Comparison of ENCODE assay signal across 8 cellular contexts in the genomic region with DNA sequence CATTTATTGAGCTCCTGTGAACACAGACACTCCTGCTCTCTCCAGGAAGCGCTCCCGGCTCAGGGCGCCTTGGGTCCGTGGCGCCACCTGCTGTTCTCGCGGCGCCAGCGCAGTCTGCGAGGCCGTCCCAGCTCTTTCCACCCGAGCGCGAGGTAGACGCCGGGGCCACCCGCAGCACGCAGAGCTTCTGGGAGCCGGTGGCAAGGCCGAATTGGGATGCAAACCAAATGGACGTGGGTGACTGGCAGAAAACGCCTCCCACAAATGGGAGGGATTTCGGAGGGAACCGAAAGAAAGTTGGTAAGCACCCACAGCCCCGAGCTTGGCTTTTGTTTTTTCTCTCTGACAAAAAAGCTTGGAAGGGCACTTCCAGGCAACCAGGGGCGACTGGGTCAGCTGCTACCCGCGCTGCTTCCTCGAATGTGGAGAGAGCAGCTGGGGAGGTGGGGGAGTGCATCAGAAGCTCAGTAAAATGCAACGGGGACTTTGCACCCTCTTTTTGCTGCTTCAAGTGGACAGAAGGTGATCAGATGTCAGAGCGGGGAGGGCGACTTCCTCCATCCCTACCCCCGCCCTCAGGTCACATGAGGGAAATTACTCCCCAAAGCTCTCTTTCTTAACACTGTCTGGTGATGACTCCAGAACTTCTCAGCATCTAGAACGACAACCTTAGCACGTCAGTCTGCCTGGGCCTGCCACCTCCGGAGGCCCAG. TPM values are rescaled to one million over a fixed set of nuclear protein-coding genes. Genes with fewer than 3 reads are reported as not detected.
DNase-seq lines count a peak whose midpoint lies in the region; ATAC-seq, FAIRE-seq and TF ChIP-seq lines count a peak whose summit lies in the region.

No MANE protein-coding gene starts in this region.

- no peaks in the 10 kb centered on the region for H3K9me3 Mint-ChIP-seq in CD8-positive, alpha-beta memory T cell

- no peaks in the 10 kb centered on the region for H3K36me3 ChIP-seq in CD8-positive, alpha-beta memory T cell (ENCODE audit: insufficient read depth, low read length)
- H3K36me3 ChIP-seq in endothelial cell of umbilical vein (ENCODE audit: control insufficient read depth in 2 of 2, extremely low read depth in 1 of 2, insufficient read depth in 2 of 2, low read length in 2 of 2), result no peaks in the 10 kb centered on the region

- H3K36me3 Mint-ChIP-seq in CD8-positive, alpha-beta memory T cell, result no peaks in the 10 kb centered on the region

- no peaks in the 10 kb centered on the region for H3K27me3 ChIP-seq in CD8-positive, alpha-beta memory T cell (ENCODE audit: insufficient read depth, low read length, poor library complexity, severe bottlenecking)
- peaks cover 2 to 6% of the 10 kb centered on the region in 2 experiments for H3K27me3 ChIP-seq in endothelial cell of umbilical vein (ENCODE audit: control insufficient read depth in 2 of 2, insufficient read depth in 2 of 2, low read length in 2 of 2)

- H3K27ac ChIP-seq in CD8-positive, alpha-beta memory T cell (ENCODE audit: low read depth, low read length), result no peak overlapping the region
- no peak overlapping the region for H3K27ac ChIP-seq in endothelial cell of umbilical vein (ENCODE audit: insufficient read depth, low read depth, low read length)

- peak; percentile 67 to 82 (median 72) for DNase-seq in CD8-positive, alpha-beta memory T cell
- DNase-seq in NOMO-1 (lab: John Stamatoyannopoulos, UW; ENCODE audit: unreplicated experiment in 2 of 2), result peak; percentile 86 to 89
- DNase-seq in activated CD8-positive, alpha-beta memory T cell treated with anti-CD3 and anti-CD28 coated beads, Interleukin-2, amount 50 U/mL, for 48 hours, result peak; percentile 95
- peak; percentile 79 for DNase-seq in endothelial cell of umbilical vein (ENCODE audit: low read depth, low spot score)
- DNase-seq in midbrain (lab: John Stamatoyannopoulos, UW), result peak; percentile 83
- DNase-seq in stimulated activated CD8-positive, alpha-beta memory T cell treated with anti-CD3 and anti-CD28 coated beads, Interleukin-2, amount 100 ng/mL, for 48 hours (ENCODE audit: low read depth in 2 of 2), result peak; percentile 55 to 74

- peak overlapping the region in 4 of 8 donors; percentile 47 to 82 (median 76) for H3K27ac Mint-ChIP-seq in CD8-positive, alpha-beta memory T cell

- no TSS peak for BruUV-seq in endothelial cell of umbilical vein (replicated peaks; lab: Mats Ljungman, UMichigan)

- H3K4me3 Mint-ChIP-seq in CD8-positive, alpha-beta memory T cell, result peak overlapping the region; percentile 0 to 84 (median 69)

- H2AFZ ChIP-seq in endothelial cell of umbilical vein (ENCODE audit: low read depth, low read length), result peak overlapping the region; percentile 82

- peak; percentile 99 for TF ChIP-seq CTCF in endothelial cell of umbilical vein (IDR thresholded peaks at IDR 0.05; ENCODE audit: extremely low read depth in 1 of 2, insufficient read depth in 1 of 2, low read depth in 1 of 2, low read length in 2 of 2)

- H3K79me2 ChIP-seq in endothelial cell of umbilical vein (ENCODE audit: control insufficient read depth, insufficient read depth, low read length), result no peaks in the 10 kb centered on the region

- H3K4me3 ChIP-seq in CD8-positive, alpha-beta memory T cell (ENCODE audit: low read length), result peak overlapping the region; percentile 78
- H3K4me3 ChIP-seq in endothelial cell of umbilical vein (replicated peaks in 1 of 3; ENCODE audit: insufficient read depth in 1 of 3, low read depth in 1 of 3, low read length in 3 of 3), result peak overlapping the region in 2 of 3 experiments; percentile 12 to 37

- dilution Hi-C loops in endothelial cell of umbilical vein (cut with MboI; ENCODE audit: extremely low pct_ligation_motif_present, low sequenced_read_pairs), result no loop called here

- peak; percentile 92 for ATAC-seq in GM19397 (IDR thresholded peaks at IDR 0.05; ENCODE audit: unreplicated experiment)
- ATAC-seq in HG03571 (IDR thresholded peaks at IDR 0.05; ENCODE audit: unreplicated experiment), result peak; percentile 95

- H3K4me1 Mint-ChIP-seq in CD8-positive, alpha-beta memory T cell, result peaks cover 9 to 20% (median 17%) of the 10 kb centered on the region in 3 donors

- CTCF ChIA-PET in CD8-positive, alpha-beta memory T cell (lab: Charles Lee), result interaction anchor here (0.6 to 4.8 kb wide), 73 partner anchors 8 to 1482 kb away, joined by 3 to 135 read pairs (median 4); a partner anchor contains a TSS
- CTCF ChIA-PET in endothelial cell of umbilical vein (lab: Charles Lee), result interaction anchor here (0.6 to 2.6 kb wide), 81 partner anchors 9 to 1651 kb away, joined by 3 to 131 read pairs (median 4); a partner anchor contains a TSS

- peak; percentile 82 for FAIRE-seq in endothelial cell of umbilical vein (lab: Jason Lieb, UNC)

- H3K4me1 ChIP-seq in CD8-positive, alpha-beta memory T cell (ENCODE audit: insufficient read depth, low read length), result peaks cover 18% of the 10 kb centered on the region
- peaks cover 2% of the 10 kb centered on the region for H3K4me1 ChIP-seq in endothelial cell of umbilical vein (ENCODE audit: control insufficient read depth, extremely low read depth, insufficient read depth, low read length)

- H3K27me3 Mint-ChIP-seq in CD8-positive, alpha-beta memory T cell, result peaks cover 0 to 5% of the 10 kb centered on the region in 2 donors

- H3K9me3 ChIP-seq in CD8-positive, alpha-beta memory T cell (ENCODE audit: low read length), result no peaks in the 10 kb centered on the region
- H3K9me3 ChIP-seq in endothelial cell of umbilical vein (replicated peaks; ENCODE audit: control insufficient read depth, insufficient read depth, low read length), result no peaks in the 10 kb centered on the region

- intact Hi-C loops in endothelial cell of umbilical vein (cut with micrococcal nuclease), result loop anchor here (1.0 to 5.0 kb wide), 4 partner anchors 84 to 393 kb away; no protein-coding TSS in a partner anchor

- POLR2A ChIA-PET in CD8-positive, alpha-beta memory T cell (lab: Charles Lee), result interaction anchor here (0.5 to 1.3 kb wide), 8 partner anchors 11 to 268 kb away, joined by 3 to 11 read pairs (median 3); a partner anchor contains a TSS
- POLR2A ChIA-PET in endothelial cell of umbilical vein (lab: Charles Lee), result interaction anchor here (1.0 kb wide), 1 partner anchor 258 kb away, joined by 6 read pairs; no protein-coding TSS in a partner anchor

- no peak for TF ChIP-seq POLR2A in endothelial cell of umbilical vein (IDR thresholded peaks at IDR 0.05; ENCODE audit: low read depth, low read length)

- no peak overlapping the region for H3K9ac ChIP-seq in endothelial cell of umbilical vein (replicated peaks; ENCODE audit: extremely low read depth, insufficient read depth, low read length)

- H3K9me1 ChIP-seq in endothelial cell of umbilical vein (replicated peaks; ENCODE audit: control insufficient read depth, extremely low read depth, insufficient read depth, low read length), result no peaks in the 10 kb centered on the region

- peak overlapping the region; percentile 62 for H3K4me2 ChIP-seq in endothelial cell of umbilical vein (ENCODE audit: insufficient read depth, low read length)

- no peaks in the 10 kb centered on the region for H4K20me1 ChIP-seq in endothelial cell of umbilical vein (replicated peaks; ENCODE audit: control insufficient read depth, extremely low read depth, insufficient read depth, low read length)

TF ChIP-seq in endothelial cell of umbilical vein, 7 proteins besides CTCF, POLR2A, EP300 and RAD21:
- no peak for TF ChIP-seq MYC (IDR thresholded peaks at IDR 0.05; ENCODE audit: low read depth, low read length)
- no peak for TF ChIP-seq FOS (IDR thresholded peaks at IDR 0.05; ENCODE audit: borderline replicate concordance, insufficient read depth, low read length)
- TF ChIP-seq EZH2 (IDR thresholded peaks at IDR 0.05; ENCODE audit: borderline replicate concordance, low read depth, low read length, severe bottlenecking), result no peak

RNA-seq across cellular contexts. Expression of a gene that starts 13.5 kb away (rescaled TPM):
- 10 to 100 TPM; 44.3 to 45.0 TPM for total RNA-seq in CD8-positive, alpha-beta memory T cell
- 57.9 TPM for polyA plus RNA-seq in CD8-positive, alpha-beta memory T cell
- total RNA-seq in endothelial cell of umbilical vein, result 18.7 and 18.8 TPM in 2 replicates
- polyA plus RNA-seq in endothelial cell of umbilical vein, result 10.6 and 11.6 TPM in 2 replicates
- 8.5 and 8.7 TPM in 2 replicates for polyA plus RNA-seq in endothelial cell of umbilical vein (2011; cell fraction: cytosol; rRNA removed)
- polyA plus RNA-seq in endothelial cell of umbilical vein (2011; cell fraction: nucleus; rRNA removed), result 33.4 and 43.6 TPM in 2 replicates
- polyA plus RNA-seq in endothelial cell of umbilical vein (2012), result 13.2 and 21.5 TPM in 2 replicates
- polyA minus RNA-seq in endothelial cell of umbilical vein, result 19.2 and 22.7 TPM in 2 replicates
- polyA minus RNA-seq in endothelial cell of umbilical vein (2011; cell fraction: cytosol; rRNA and poly(A)+ RNA removed), result 3.7 TPM
- 10.7 and 18.4 TPM in 2 replicates for polyA minus RNA-seq in endothelial cell of umbilical vein (2011; cell fraction: nucleus; rRNA and poly(A)+ RNA removed)
